In the genomic region with DNA sequence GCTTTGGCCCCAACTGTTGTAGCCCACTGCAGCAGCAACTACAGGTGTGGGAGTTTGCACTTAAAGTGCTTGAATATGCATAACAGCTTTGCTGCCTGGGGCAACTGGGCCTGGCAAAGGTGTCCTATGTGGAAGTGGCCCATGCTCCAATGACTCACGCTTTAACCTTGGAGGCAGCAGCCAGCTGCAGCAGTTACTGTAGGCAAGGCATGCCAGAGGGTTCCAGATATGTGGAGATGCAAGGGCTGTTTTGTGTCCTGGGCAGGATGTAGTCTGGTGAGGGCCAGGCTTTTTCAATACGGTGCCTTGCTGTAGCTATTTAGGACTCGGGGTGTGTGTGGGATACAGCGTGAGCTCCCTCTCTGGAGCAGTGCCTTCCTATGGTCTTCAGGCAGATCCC, we compare ENCODE assay signal across 17 cellular contexts.
A peak's percentile ranks its signal among the peaks of the same experiment; 100 is the strongest.
DNase-seq lines count a peak whose midpoint lies in the region; ATAC-seq, FAIRE-seq and TF ChIP-seq lines count a peak whose summit lies in the region.
"Had no signal": no experiment of that assay in that cellular context is flagged by ENCODE, and none has a peak within 500 bp of the region (broad histone marks: within the 10 kb centered on the region; RNA-seq: fewer than 3 reads in every experiment).

No MANE protein-coding gene starts in this region.

- no peaks in the 10 kb centered on the region for H3K23me2 ChIP-seq in H9 (ENCODE audit: insufficient read length, low read depth, low read length, poor library complexity, severe bottlenecking)

- H4K91ac ChIP-seq in H9 (ENCODE audit: insufficient read length, low read depth, low read length), result no peak overlapping the region

- FAIRE-seq in HepG2 (lab: Jason Lieb, UNC), result no peak
- FAIRE-seq: GM12891, GM19239 had no signal

- WGBS in H9 (ENCODE audit: extremely low coverage, insufficient read length, low lambda C conversion rate), result no CpG with 5 or more reads among the region's 4 CpGs
- WGBS in HepG2 (ENCODE audit: low lambda C conversion rate), result 40% methylated on average over 1 of the region's 4 CpGs

- H3K4me1 ChIP-seq in H9 (ENCODE audit: insufficient read depth, low read length), result no peaks in the 10 kb centered on the region
- H3K4me1 ChIP-seq in HepG2 (ENCODE audit: insufficient read depth, low read length), result no peaks in the 10 kb centered on the region
- H3K4me1 ChIP-seq: Caco-2, SJCRH30 had no signal

- H3K27ac ChIP-seq in H9 (ENCODE audit: insufficient read length, low read depth, low read length), result no peak overlapping the region
- no peak overlapping the region for H3K27ac ChIP-seq in HepG2 (ENCODE audit: extremely low read length, insufficient read depth, low read length)
- H3K27ac ChIP-seq: C4-2B, GM23248, HL-60, SJCRH30 had no signal

- no peak overlapping the region for H4K8ac ChIP-seq in H9 (replicated peaks; ENCODE audit: insufficient read length, low read depth, low read length)

- no peak overlapping the region for H3T11ph ChIP-seq in H9 (ENCODE audit: low read length)

- no peak overlapping the region for H2AK5ac ChIP-seq in H9 (ENCODE audit: insufficient read length, low read length)

- H3K4me1 Mint-ChIP-seq in H9, result no peaks in the 10 kb centered on the region
- no peaks in the 10 kb centered on the region for H3K4me1 Mint-ChIP-seq in WTC11

- H3K14ac ChIP-seq in H9 (ENCODE audit: insufficient read depth, low read length), result no peak overlapping the region

- CTCF ChIA-PET in WTC11 (lab: Charles Lee) (no interaction called here), HepG2 (lab: Yijun Ruan, JAX; ENCODE audit: low intra/inter-chr PET ratio, low total read pairs) (no interaction called here)

- H3K9me3 ChIP-seq in H9 (ENCODE audit: control insufficient read depth, low read depth, low read length) (no peaks in the 10 kb centered on the region), HepG2 (ENCODE audit: low read length) (no peaks in the 10 kb centered on the region)
- H3K9me3 ChIP-seq: Caco-2, SJCRH30 had no signal

- H4K20me1 ChIP-seq in H9 (ENCODE audit: control insufficient read depth, insufficient read depth, insufficient read length) (no peaks in the 10 kb centered on the region), HepG2 (ENCODE audit: insufficient read depth, low read length) (no peaks in the 10 kb centered on the region)

- intact Hi-C loops in HepG2 (cut with micrococcal nuclease; ENCODE audit: unreplicated experiment), result no loop called here

- TF ChIP-seq RAD21 in HepG2 (CRISPR knock-in tag; IDR thresholded peaks at IDR 0.05), result no peak

- no TSS peak for BruUV-seq in HepG2 (replicated peaks; lab: Mats Ljungman, UMichigan)

- peaks cover 14% of the 10 kb centered on the region for H3K27me3 Mint-ChIP-seq in H9 (ENCODE audit: low read depth)
- no peaks in the 10 kb centered on the region for H3K27me3 Mint-ChIP-seq in WTC11 (ENCODE audit: low read depth)

- H2BK12ac ChIP-seq in H9 (ENCODE audit: insufficient read length, low read depth, low read length), result no peak overlapping the region

- no peak overlapping the region for H3K4ac ChIP-seq in H9 (ENCODE audit: low read depth, low read length)

- H2BK5ac ChIP-seq in H9 (ENCODE audit: insufficient read length, low read length), result no peak overlapping the region

- TF ChIP-seq CTCF in H9 (conservative IDR thresholded peaks at IDR 0.05), result no peak
- TF ChIP-seq CTCF in WTC11 (IDR thresholded peaks at IDR 0.05), result no peak
- no peak for TF ChIP-seq CTCF in HepG2 (CRISPR knock-in tag; IDR thresholded peaks at IDR 0.05)

- H3K36me3 Mint-ChIP-seq in H9 (ENCODE audit: insufficient read depth in 1 of 3, low read depth in 3 of 3), result no peaks in the 10 kb centered on the region
- no peaks in the 10 kb centered on the region for H3K36me3 Mint-ChIP-seq in WTC11

- H3K36me3 ChIP-seq in HepG2 (replicated peaks in 1 of 2; ENCODE audit: control insufficient read depth in 1 of 2, insufficient read depth in 2 of 2, low read length in 2 of 2), result no peaks in the 10 kb centered on the region
- H3K36me3 ChIP-seq: SJCRH30 had no signal

- H3K18ac ChIP-seq in H9 (ENCODE audit: insufficient read length, low read depth, low read length), result no peak overlapping the region

- no peak overlapping the region for H3K56ac ChIP-seq in H9 (ENCODE audit: insufficient read length, low read depth, low read length)

- H3K9me3 Mint-ChIP-seq in H9 (no peaks in the 10 kb centered on the region; a peak in 1 of 5 replicates), WTC11 (no peaks in the 10 kb centered on the region)

- DNase-seq in NCI-H2081 (lab: John Stamatoyannopoulos, UW), result peak; percentile 3 to 31
- DNase-seq in NCI-H2081 treated with DMSO at 0.1 percent for 48 hours (lab: John Stamatoyannopoulos, UW), result no peak
- peak; percentile 40 for DNase-seq in H9
- no peak for DNase-seq in WTC11 (ENCODE audit: low spot score)
- no peak for DNase-seq in HepG2 (ENCODE audit: low spot score)
- DNase-seq in activated T-cell treated with anti-CD3 and anti-CD28 coated beads for 4 hours, result no peak
- no peak for DNase-seq in NCI-H2227 treated with DMSO at 0.1 percent for 48 hours (lab: John Stamatoyannopoulos, UW)
- DNase-seq in HUDEP-2 (lab: John Stamatoyannopoulos, UW; ENCODE audit: unreplicated experiment in 76 of 76), result no peak
- DNase-seq: Caco-2, GM23248, NCI-H2029, NCI-H748 treated with DMSO at 0.1 percent for 48 hours, SJCRH30 had no signal

- H3K79me2 ChIP-seq in H9 (ENCODE audit: insufficient read depth, low read length) (no peaks in the 10 kb centered on the region), HepG2 (ENCODE audit: insufficient read depth, low read length) (no peaks in the 10 kb centered on the region)

- ATAC-seq in WTC11 (peak; percentile 48), HepG2 (peak; percentile 38; the same call in 1 of the 3 replicates)

- H3K9ac ChIP-seq in H9 (ENCODE audit: extremely low read depth, insufficient read length, low read length) (no peak overlapping the region), HepG2 (ENCODE audit: insufficient read depth, low read depth, low read length) (no peak overlapping the region)
- H3K9ac ChIP-seq: GM23248 had no signal

- H4K5ac ChIP-seq in H9 (ENCODE audit: insufficient read length, low read depth, low read length), result no peak overlapping the region

- H3K4me3 Mint-ChIP-seq in H9 (no peak overlapping the region), WTC11 (no peak overlapping the region)

- no peak overlapping the region for H2BK20ac ChIP-seq in H9 (ENCODE audit: low read depth, low read length, poor library complexity, severe bottlenecking)

- no peak for TF ChIP-seq POLR2A in HepG2 (IDR thresholded peaks at IDR 0.05; ENCODE audit: insufficient read depth in 1 of 2, low read depth in 2 of 2, low read length in 2 of 2)

- H3K4me2 ChIP-seq in H9 (ENCODE audit: insufficient read depth, insufficient read length, low read length) (no peak overlapping the region), HepG2 (ENCODE audit: low read depth, low read length) (no peak overlapping the region)

- H3K4me3 ChIP-seq in HepG2 (replicated peaks in 1 of 3; ENCODE audit: insufficient read depth in 1 of 3, low read depth in 2 of 3, low read length in 3 of 3), result no peak overlapping the region
- H3K4me3 ChIP-seq: GM23248, SJCRH30 had no signal

- H3K27ac Mint-ChIP-seq in H9 (no peak overlapping the region), WTC11 (no peak overlapping the region)

- in situ Hi-C loops in HepG2 (cut with HindIII; ENCODE audit: extremely low pct_ligation_motif_present, low pct_unique_long_range_greater_than_20kb), result no loop called here

- H2AFZ ChIP-seq in H9 (ENCODE audit: low read length) (no peak overlapping the region), HepG2 (ENCODE audit: low read length) (no peak overlapping the region)
- H2AFZ ChIP-seq: GM23248 had no signal

- no peak for TF ChIP-seq EP300 in HepG2 (IDR thresholded peaks at IDR 0.05; ENCODE audit: low read depth in 2 of 2, low read length in 2 of 2)
- no peak for TF ChIP-seq EP300 in HepG2 (CRISPR knock-in tag; IDR thresholded peaks at IDR 0.05; ENCODE audit: borderline replicate concordance)

- H3K23ac ChIP-seq in H9 (ENCODE audit: insufficient read length, low read depth, low read length), result no peak overlapping the region

- H2BK15ac ChIP-seq in H9 (ENCODE audit: low read depth, low read length), result no peak overlapping the region

- POLR2A ChIA-PET in WTC11 (lab: Charles Lee), result no interaction called here
- POLR2A ChIA-PET in HepG2 (lab: Yijun Ruan, JAX), result no interaction called here

- H3K79me1 ChIP-seq in H9 (ENCODE audit: insufficient read depth, low read depth, low read length, poor library complexity, severe bottlenecking), result no peaks in the 10 kb centered on the region

- no peaks in the 10 kb centered on the region for H3K27me3 ChIP-seq in H9 (ENCODE audit: insufficient read depth, low read length)
- H3K27me3 ChIP-seq in HepG2 (ENCODE audit: control insufficient read depth in 1 of 2, insufficient read depth in 2 of 2, low read length in 2 of 2), result no peaks in the 10 kb centered on the region
- H3K27me3 ChIP-seq: SJCRH30 had no signal

- H2BK120ac ChIP-seq in H9 (ENCODE audit: low read depth, low read length, poor library complexity, severe bottlenecking), result no peak overlapping the region

TF ChIP-seq in WTC11, 78 proteins besides CTCF, POLR2A, EP300 and RAD21 (continues in another document):
- TF ChIP-seq GABPB1 (CRISPR knock-in tag; IDR thresholded peaks at IDR 0.05) (no peak), EMX1 (CRISPR knock-in tag; IDR thresholded peaks at IDR 0.05) (no peak)

TF ChIP-seq in HepG2, 621 proteins besides CTCF, POLR2A, EP300 and RAD21:
- no peak for TF ChIP-seq SPEN (CRISPR knock-in tag; IDR thresholded peaks at IDR 0.05; ENCODE audit: low read depth)

Comparison
In these comparisons a context has a peak if more than half of its experiments do, and no peak if none do; other contexts are left out.
1. DNase-seq: peak in NCI-H2081 (2 of 2) and H9 (single experiment); none in NCI-H2081 treated with DMSO at 0.1 percent for 48 hours (single experiment), WTC11 (single experiment), HepG2 (single experiment), activated T-cell treated with anti-CD3 and anti-CD28 coated beads for 4 hours (single experiment), NCI-H2227 treated with DMSO at 0.1 percent for 48 hours (single experiment) and HUDEP-2 (0 of 76).